ENCODE assay signal across 3 cellular contexts in the genomic region with DNA sequence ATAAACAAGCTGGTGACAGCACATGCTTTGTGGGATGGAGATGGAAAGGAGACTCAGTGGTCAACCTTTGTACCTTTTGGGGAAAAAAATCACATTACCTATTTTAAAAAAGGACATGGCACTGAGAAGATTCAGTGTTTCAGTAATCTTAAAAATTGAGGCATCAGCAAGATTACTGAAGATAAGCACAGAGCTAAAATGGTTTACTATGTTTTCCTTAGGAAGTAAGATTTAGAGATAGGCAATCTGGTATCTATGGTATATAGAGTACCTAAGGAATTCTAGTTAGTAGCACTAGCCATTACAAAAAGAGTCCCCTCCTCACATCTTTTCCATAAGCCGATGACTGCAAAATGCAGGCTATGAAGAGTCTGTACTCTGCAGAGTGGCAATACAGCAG.
TF ChIP-seq lines count a peak whose summit lies in the region.

No MANE protein-coding gene starts in this region.

TF ChIP-seq in SK-N-SH, 30 proteins besides CTCF, POLR2A, EP300 and RAD21:
- TF ChIP-seq RFX5 (IDR thresholded peaks at IDR 0.05; ENCODE audit: low read length), result no peak
- no peak for TF ChIP-seq GABPA (IDR thresholded peaks at IDR 0.05; ENCODE audit: low read depth)
- no peak for TF ChIP-seq JUND (IDR thresholded peaks at IDR 0.05)
- TF ChIP-seq MEF2A (IDR thresholded peaks at IDR 0.05; ENCODE audit: borderline replicate concordance, low read depth), result no peak
- no peak for TF ChIP-seq GATA2 (CRISPR knock-in tag; IDR thresholded peaks at IDR 0.05)
- no peak for TF ChIP-seq CHD2 (IDR thresholded peaks at IDR 0.05; ENCODE audit: low read length, partially characterized antibody)
- no peak for TF ChIP-seq TEAD4 (IDR thresholded peaks at IDR 0.05; ENCODE audit: borderline replicate concordance, insufficient read depth)
- no peak for TF ChIP-seq ZBTB33 (IDR thresholded peaks at IDR 0.05; ENCODE audit: borderline replicate concordance, low read depth)
- TF ChIP-seq EZH2phosphoT487 (IDR thresholded peaks at IDR 0.05; ENCODE audit: borderline replicate concordance, low read depth), result no peak
- no peak for TF ChIP-seq SIN3A (IDR thresholded peaks at IDR 0.05; ENCODE audit: borderline replicate concordance, low read depth, low read length)
- no peak for TF ChIP-seq NRF1 (IDR thresholded peaks at IDR 0.05; ENCODE audit: low read depth, low read length)
- no peak for TF ChIP-seq USF1 (IDR thresholded peaks at IDR 0.05; ENCODE audit: borderline replicate concordance, low read depth)
- TF ChIP-seq ELF1 (IDR thresholded peaks at IDR 0.05), result no peak

TF ChIP-seq in SK-N-SH treated with all-trans-retinoic acid at 6 μM for 48 hours, 23 proteins besides CTCF, POLR2A, EP300 and RAD21:
- TF ChIP-seq OSR1 (CRISPR knock-in tag; IDR thresholded peaks at IDR 0.05) (no peak), CSDC2 (CRISPR knock-in tag; IDR thresholded peaks at IDR 0.05) (no peak), ZFP30 (CRISPR knock-in tag; IDR thresholded peaks at IDR 0.05) (no peak), ZNF70 (CRISPR knock-in tag; IDR thresholded peaks at IDR 0.05) (no peak), POU6F1 (CRISPR knock-in tag; IDR thresholded peaks at IDR 0.05; ENCODE audit: borderline replicate concordance, low read depth) (no peak), PPARA (CRISPR knock-in tag; IDR thresholded peaks at IDR 0.05; ENCODE audit: borderline replicate concordance) (no peak), TCF4 (CRISPR knock-in tag; IDR thresholded peaks at IDR 0.05; ENCODE audit: borderline replicate concordance) (no peak)
TF ChIP-seq in SK-N-SH treated with all-trans-retinoic acid at 6 μM for 48 hours: peak in this region for 0.

TF ChIP-seq in K562, 482 proteins besides CTCF, POLR2A, EP300 and RAD21:
- peak; percentile 67 for TF ChIP-seq ZNF316 (IDR thresholded peaks at IDR 0.05)
- TF ChIP-seq ATF7 (IDR thresholded peaks at IDR 0.05), result no peak
- TF ChIP-seq ZNF512 (tag; IDR thresholded peaks at IDR 0.05), result no peak
- peak; percentile 27; the same call in 1 of the 2 replicates for TF ChIP-seq MAFG (tag; conservative IDR thresholded peaks at IDR 0.05)
- peak; percentile 37 for TF ChIP-seq C11orf30 (IDR thresholded peaks at IDR 0.05; ENCODE audit: low read depth)
